In genomic region chr22:17911312-17911705, GRCh38 we compare ENCODE assay signal across 9 cellular contexts.
DNase-seq lines count a peak whose midpoint lies in the region; ATAC-seq and TF ChIP-seq lines count a peak whose summit lies in the region.
"Had no signal": no experiment of that assay in that cellular context is flagged by ENCODE, and none has a peak within 500 bp of the region (broad histone marks: within the 10 kb centered on the region; RNA-seq: fewer than 3 reads in every experiment).

No MANE protein-coding gene starts in this region.

- H3K4me1 ChIP-seq in hepatocyte (ENCODE audit: insufficient read depth) (peaks cover 12% of the 10 kb centered on the region), gastrocnemius medialis (peaks cover 75 to 80% of the 10 kb centered on the region in 2 donors)

- no peaks in the 10 kb centered on the region for H3K9me2 ChIP-seq in hepatocyte (replicated peaks; ENCODE audit: insufficient read depth)

- H2AFZ ChIP-seq in hepatocyte: no peak overlapping the region

- peak in 1 of 2 donors; percentile 4 for ATAC-seq in gastrocnemius medialis
- no peak for ATAC-seq in left colon
- ATAC-seq in HG02973 (IDR thresholded peaks at IDR 0.05; ENCODE audit: unreplicated experiment): no peak
- ATAC-seq in GM21619 (IDR thresholded peaks at IDR 0.05; ENCODE audit: unreplicated experiment): no peak

- H3K27me3 ChIP-seq in AG04450 (ENCODE audit: control insufficient read depth, insufficient read depth, low read length) (no peaks in the 10 kb centered on the region), brain microvascular endothelial cell (replicated peaks) (no peaks in the 10 kb centered on the region), hepatocyte (no peaks in the 10 kb centered on the region), gastrocnemius medialis (no peaks in the 10 kb centered on the region)

- TF ChIP-seq CTCF in AG04450 (IDR thresholded peaks at IDR 0.05; ENCODE audit: low read depth, low read length) (no peak), brain microvascular endothelial cell (IDR thresholded peaks at IDR 0.05; ENCODE audit: low read depth, low read length, missing control alignments) (no peak), hepatocyte (IDR thresholded peaks at IDR 0.05; ENCODE audit: poor library complexity) (no peak), gastrocnemius medialis (IDR thresholded peaks at IDR 0.05 in 4 of 5, conservative IDR thresholded peaks at IDR 0.05 in 1 of 5) (no peak)

- peaks cover 69% of the 10 kb centered on the region for H3K79me2 ChIP-seq in hepatocyte

- H3K36me3 ChIP-seq in brain microvascular endothelial cell (replicated peaks): no peaks in the 10 kb centered on the region
- no peaks in the 10 kb centered on the region for H3K36me3 ChIP-seq in hepatocyte (replicated peaks; ENCODE audit: insufficient read depth, low read depth)
- H3K36me3 ChIP-seq in gastrocnemius medialis: no peaks in the 10 kb centered on the region

- in situ Hi-C loops in brain microvascular endothelial cell (cut with HindIII; ENCODE audit: low pct_ligation_motif_present, low sequenced_read_pairs) (loop anchor here (25.0 kb wide), 1 partner anchor 126 kb away; no protein-coding TSS in a partner anchor), gastrocnemius medialis (cut with MboI; ENCODE audit: low sequenced_read_pairs in 4 of 4) (loop anchor here in 2 of 4 donors (5.0 to 25.0 kb wide), 2 partner anchors 111 to 151 kb away; partner anchors contain the start of gene MICAL3 (in 1 of the 2))

- no peaks in the 10 kb centered on the region for H4K20me1 ChIP-seq in hepatocyte (ENCODE audit: insufficient read depth, poor library complexity, severe bottlenecking)

- no peak for TF ChIP-seq POLR2A in gastrocnemius medialis (IDR thresholded peaks at IDR 0.05)

- H3K4me3 ChIP-seq in AG04450 (ENCODE audit: low read depth, low read length) (no peak overlapping the region), brain microvascular endothelial cell (ENCODE audit: low read depth, low read length) (no peak overlapping the region), hepatocyte (no peak overlapping the region), gastrocnemius medialis (no peak overlapping the region)

- intact Hi-C loops in gastrocnemius medialis (cut with DNase I; ENCODE audit: low total_unique reads): loop anchor here (1.0 to 2.0 kb wide), 3 partner anchors 89 to 165 kb away; partner anchors contain the start of gene PEX26
- intact Hi-C loops in left colon (cut with DNase I, micrococcal nuclease): no loop called here

- POLR2A ChIA-PET in AG04450 (lab: Yijun Ruan, JAX): interaction anchor here (0.6 to 1.3 kb wide), 3 partner anchors 14 to 75 kb away, joined by 3 to 6 read pairs (median 3); no protein-coding TSS in a partner anchor

- 96% methylated on average over 6 of the region's 6 CpGs for WGBS in hepatocyte (ENCODE audit: low lambda C conversion rate, missing lambda C conversion rate)

- no peak for DNase-seq in AG04450 (ENCODE audit: low read depth, low spot score)
- no peak for DNase-seq in brain microvascular endothelial cell
- no peak for DNase-seq in hepatocyte (ENCODE audit: low spot score)
- DNase-seq in gastrocnemius medialis: no peak
- no peak for DNase-seq in SHP77 (lab: John Stamatoyannopoulos, UW)
- DNase-seq in left colon: no peak
- DNase-seq: DMS79 treated with DMSO at 0.1 percent for 48 hours had no signal

- H3K27ac ChIP-seq in AG04450 (ENCODE audit: low read depth, low read length): peak overlapping the region; percentile 87
- H3K27ac ChIP-seq in brain microvascular endothelial cell: peak overlapping the region; percentile 79
- peak overlapping the region; percentile 83 for H3K27ac ChIP-seq in hepatocyte
- peak overlapping the region; percentile 89 to 97 (median 94) for H3K27ac ChIP-seq in gastrocnemius medialis

- H3K4me2 ChIP-seq in hepatocyte: no peak overlapping the region

- H3K9me3 ChIP-seq in AG04450 (ENCODE audit: control insufficient read depth, insufficient read depth, low read length): no peaks in the 10 kb centered on the region
- H3K9me3 ChIP-seq in hepatocyte (ENCODE audit: low read depth): no peaks in the 10 kb centered on the region
- no peaks in the 10 kb centered on the region for H3K9me3 ChIP-seq in gastrocnemius medialis

- CTCF ChIA-PET in AG04450 (lab: Charles Lee): interaction anchor here (1.0 to 4.3 kb wide), 3 partner anchors 9 to 165 kb away, joined by 3 to 43 read pairs (median 3); partner anchors contain the start of gene PEX26
